ENCODE assay signal across 9 cellular contexts in the genomic region with DNA sequence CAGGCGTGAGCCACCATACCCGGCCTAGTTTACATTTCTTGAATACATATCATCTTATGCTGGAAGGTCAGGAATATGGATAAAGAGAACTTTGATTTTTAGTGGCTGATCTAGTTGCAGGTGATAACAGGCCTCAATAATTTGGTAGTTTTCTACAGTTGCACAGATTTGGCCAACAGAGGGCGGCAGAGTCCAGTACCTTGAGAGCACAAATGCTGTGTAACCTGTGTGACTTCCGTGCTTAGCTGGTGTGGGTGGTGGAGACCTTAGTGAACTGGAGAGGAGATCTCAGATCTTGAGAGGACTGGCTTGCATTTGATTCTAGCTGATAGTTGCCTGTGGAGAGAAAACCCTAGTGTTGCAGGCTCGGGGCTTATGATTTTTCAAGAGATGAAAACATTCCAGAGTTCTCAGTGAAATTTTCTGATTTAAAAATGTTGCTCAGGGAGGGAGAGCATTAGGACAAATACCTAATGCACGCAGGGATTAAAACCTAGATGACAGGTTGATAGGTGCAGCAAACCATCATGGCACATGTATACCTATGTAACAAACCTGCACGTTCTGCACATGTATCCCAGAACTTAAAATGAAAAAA. TPM values are rescaled to one million over a fixed set of nuclear protein-coding genes. Genes with fewer than 3 reads are reported as not detected.
DNase-seq lines count a peak whose midpoint lies in the region; TF ChIP-seq lines count a peak whose summit lies in the region.
"Had no signal": no experiment of that assay in that cellular context is flagged by ENCODE, and none has a peak within 500 bp of the region (broad histone marks: within the 10 kb centered on the region; RNA-seq: fewer than 3 reads in every experiment).

No MANE protein-coding gene starts in this region.

- intact Hi-C loops in posterior vena cava (cut with DNase I) (loop anchor here in 1 of 2 donors (5.0 kb wide), 1 partner anchor 654 kb away; no protein-coding TSS in a partner anchor), vagina (cut with DNase I) (no loop called here)

- H3K18ac ChIP-seq in H9 (ENCODE audit: insufficient read length, low read depth, low read length): no peak overlapping the region

- no peaks in the 10 kb centered on the region for H3K36me3 ChIP-seq in GM06990 (ENCODE audit: control insufficient read depth, insufficient read depth, low read length)
- H3K36me3 ChIP-seq in vagina: no peaks in the 10 kb centered on the region

- no peaks in the 10 kb centered on the region for H3K79me1 ChIP-seq in H9 (ENCODE audit: insufficient read depth, low read depth, low read length, poor library complexity, severe bottlenecking)

- no peaks in the 10 kb centered on the region for H3K36me3 Mint-ChIP-seq in H9 (ENCODE audit: insufficient read depth in 1 of 3, low read depth in 3 of 3)

- H2BK20ac ChIP-seq in H9 (ENCODE audit: low read depth, low read length, poor library complexity, severe bottlenecking): no peak overlapping the region

- H3K4me2 ChIP-seq in H9 (ENCODE audit: insufficient read depth, insufficient read length, low read length): no peak overlapping the region

- H4K8ac ChIP-seq in H9 (replicated peaks; ENCODE audit: insufficient read length, low read depth, low read length): no peak overlapping the region

- H3K9me3 ChIP-seq in H9 (ENCODE audit: control insufficient read depth, low read depth, low read length) (no peaks in the 10 kb centered on the region), vagina (no peaks in the 10 kb centered on the region)

- no peaks in the 10 kb centered on the region for H3K27me3 Mint-ChIP-seq in H9 (ENCODE audit: low read depth)

- peaks cover 12 to 16% of the 10 kb centered on the region in 2 experiments for H3K4me1 Mint-ChIP-seq in H9

- no CpG with 5 or more reads among the region's 7 CpGs for WGBS in H9 (ENCODE audit: extremely low coverage, insufficient read length, low lambda C conversion rate)

- no peak overlapping the region for H2BK15ac ChIP-seq in H9 (ENCODE audit: low read depth, low read length)

- no peaks in the 10 kb centered on the region for H3K23me2 ChIP-seq in H9 (ENCODE audit: insufficient read length, low read depth, low read length, poor library complexity, severe bottlenecking)

- H4K5ac ChIP-seq in H9 (ENCODE audit: insufficient read length, low read depth, low read length): no peak overlapping the region

- DNase-seq in GM06990 (ENCODE audit: extremely low read depth, insufficient read length): peak; percentile 35
- peak; percentile 83 for DNase-seq in H9
- peak; percentile 82 for DNase-seq in LoVo (ENCODE audit: low spot score)
- DNase-seq in RWPE1 (ENCODE audit: low spot score): peak; percentile 68
- DNase-seq in activated T-helper 9 cell treated with anti-CD3 and anti-CD28 coated beads, Interleukin-2, amount 50 U/mL, for 16 hours (ENCODE audit: low read depth): peak; percentile 55
- peak; percentile 51 for DNase-seq in globus pallidus (ENCODE audit: low spot score)
- peak; percentile 84 for DNase-seq in posterior vena cava (ENCODE audit: low spot score)
- DNase-seq in vagina (ENCODE audit: extremely low spot score in 2 of 2): no peak

- no peak overlapping the region for H3K9ac ChIP-seq in H9 (ENCODE audit: extremely low read depth, insufficient read length, low read length)

- no peaks in the 10 kb centered on the region for H4K20me1 ChIP-seq in H9 (ENCODE audit: control insufficient read depth, insufficient read depth, insufficient read length)

- H3K27me3 ChIP-seq in GM06990 (replicated peaks; ENCODE audit: control insufficient read depth, insufficient read depth, low read length) (peaks cover 1% of the 10 kb centered on the region), H9 (ENCODE audit: insufficient read depth, low read length) (no peaks in the 10 kb centered on the region), vagina (no peaks in the 10 kb centered on the region)

- CTCF ChIA-PET in RWPE1 (lab: Yijun Ruan, JAX): interaction anchor here (0.5 to 3.1 kb wide), 21 partner anchors 9 to 1836 kb away, joined by 3 to 32 read pairs (median 5); a partner anchor contains a TSS

- no peak overlapping the region for H3K23ac ChIP-seq in H9 (ENCODE audit: insufficient read length, low read depth, low read length)

- H3K27ac Mint-ChIP-seq in H9: peak overlapping the region in 2 of 3 experiments; percentile 7 to 23; a peak in 3 of 7 replicates
- H3K27ac Mint-ChIP-seq: stimulated activated naive CD8-positive, alpha-beta T cell treated with anti-CD3 and anti-CD28 coated beads, Interleukin-15, Interleukin-2, amounts not matched to agents 100 ng/mL and 50 ng/mL, for 24 hours had no signal

- no peak overlapping the region for H3K56ac ChIP-seq in H9 (ENCODE audit: insufficient read length, low read depth, low read length)

- TF ChIP-seq CTCF in GM06990 (IDR thresholded peaks at IDR 0.05; ENCODE audit: insufficient read depth, low read length, poor library complexity, severe bottlenecking) (peak; percentile 91), H9 (conservative IDR thresholded peaks at IDR 0.05) (peak; percentile 87), RWPE1 (conservative IDR thresholded peaks at IDR 0.05; ENCODE audit: low read depth) (peak; percentile 95), vagina (IDR thresholded peaks at IDR 0.05) (peak; percentile 12 to 57 (median 55))

- H2AK5ac ChIP-seq in H9 (ENCODE audit: insufficient read length, low read length): no peak overlapping the region

- no peak overlapping the region for H3K14ac ChIP-seq in H9 (ENCODE audit: insufficient read depth, low read length)

- H2BK12ac ChIP-seq in H9 (ENCODE audit: insufficient read length, low read depth, low read length): no peak overlapping the region

- H2AFZ ChIP-seq in H9 (ENCODE audit: low read length): peak overlapping the region; percentile 84

- no peak overlapping the region for H2BK120ac ChIP-seq in H9 (ENCODE audit: low read depth, low read length, poor library complexity, severe bottlenecking)

- H3K27ac ChIP-seq in H9 (ENCODE audit: insufficient read length, low read depth, low read length): no peak overlapping the region
- H3K27ac ChIP-seq in RWPE1: no peak overlapping the region
- H3K27ac ChIP-seq in vagina: no peak overlapping the region

- H3K9me3 Mint-ChIP-seq in H9: no peaks in the 10 kb centered on the region
- H3K9me3 Mint-ChIP-seq: stimulated activated naive CD8-positive, alpha-beta T cell treated with anti-CD3 and anti-CD28 coated beads, Interleukin-15, Interleukin-2, amounts not matched to agents 100 ng/mL and 50 ng/mL, for 24 hours had no signal

- H3T11ph ChIP-seq in H9 (ENCODE audit: low read length): no peak overlapping the region

- H3K4me3 ChIP-seq in GM06990 (replicated peaks; ENCODE audit: low read depth, low read length): no peak overlapping the region
- H3K4me3 ChIP-seq in vagina: no peak overlapping the region

- no peaks in the 10 kb centered on the region for H3K79me2 ChIP-seq in H9 (ENCODE audit: insufficient read depth, low read length)

- H2BK5ac ChIP-seq in H9 (ENCODE audit: insufficient read length, low read length): no peak overlapping the region

- H3K4me1 ChIP-seq in H9 (ENCODE audit: insufficient read depth, low read length): peaks cover 3% of the 10 kb centered on the region; the same call in 1 of the 2 replicates
- H3K4me1 ChIP-seq in vagina: no peaks in the 10 kb centered on the region

- H3K4me3 Mint-ChIP-seq in H9: peak overlapping the region in 1 of 2 experiments; percentile 11; a peak in 1 of 5 replicates
- H3K4me3 Mint-ChIP-seq: stimulated activated naive CD8-positive, alpha-beta T cell treated with anti-CD3 and anti-CD28 coated beads, Interleukin-15, Interleukin-2, amounts not matched to agents 100 ng/mL and 50 ng/mL, for 24 hours had no signal

- TF ChIP-seq POLR2A in vagina (IDR thresholded peaks at IDR 0.05): no peak

- H4K91ac ChIP-seq in H9 (ENCODE audit: insufficient read length, low read depth, low read length): no peak overlapping the region

- no peak overlapping the region for H3K4ac ChIP-seq in H9 (ENCODE audit: low read depth, low read length)

- POLR2A ChIA-PET in RWPE1 (lab: Yijun Ruan, JAX; ENCODE audit: low non-redundant PET): no interaction called here

RNA-seq across cellular contexts. Expression of a gene that starts 17.4 kb away (rescaled TPM):
- not detected in 2 replicates for total RNA-seq in H9 (2021)
- not detected for total RNA-seq in posterior vena cava
- not detected for total RNA-seq in vagina

Comparison
In these comparisons a context has a peak if more than half of its experiments do, and no peak if none do; other contexts are left out.
1. DNase-seq: peak in GM06990 (single experiment), H9 (single experiment), LoVo (single experiment), RWPE1 (single experiment), activated T-helper 9 cell treated with anti-CD3 and anti-CD28 coated beads, Interleukin-2, amount 50 U/mL, for 16 hours (single experiment), globus pallidus (single experiment) and posterior vena cava (single experiment); none in vagina (0 of 2).
2. Peak in every context shown above with its lines, with median percentiles within 50 percentile points of each other: CTCF ChIP-seq.